Comparison of ENCODE assay signal across 20 cellular contexts in the genomic region with DNA sequence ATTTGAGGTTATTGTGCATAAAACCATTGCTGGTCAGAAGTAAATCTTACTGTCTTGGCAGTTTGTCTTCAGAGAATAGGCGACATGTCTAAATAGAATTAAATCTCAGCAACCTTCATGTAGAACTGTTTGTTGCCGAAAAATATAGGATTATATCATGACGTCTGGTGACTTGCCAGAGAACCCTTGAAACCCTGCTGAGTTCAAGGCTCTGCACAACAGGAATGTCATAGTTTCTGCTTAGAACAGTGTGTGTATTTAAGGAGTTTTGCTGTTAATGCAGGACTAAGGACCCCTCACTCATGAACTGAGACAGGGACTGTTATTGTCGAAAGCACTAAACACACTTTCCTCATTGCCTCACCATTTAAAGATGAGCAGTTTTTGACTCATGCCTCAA.
A peak's percentile ranks its signal among the peaks of the same experiment; 100 is the strongest.
DNase-seq lines count a peak whose midpoint lies in the region; ATAC-seq, FAIRE-seq and TF ChIP-seq lines count a peak whose summit lies in the region.
"Had no signal": no experiment of that assay in that cellular context is flagged by ENCODE, and none has a peak within 500 bp of the region (broad histone marks: within the 10 kb centered on the region; RNA-seq: fewer than 3 reads in every experiment).

No MANE protein-coding gene starts in this region.

- H3F3A ChIP-seq in neural progenitor cell (ENCODE audit: low read depth): no peaks in the 10 kb centered on the region

- DNase-seq in COLO829 (ENCODE audit: low spot score) (peak; percentile 36), RWPE2 (ENCODE audit: low spot score) (no peak), bronchial epithelial cell (ENCODE audit: low read depth) (peak; percentile 42), neural progenitor cell (ENCODE audit: low spot score) (no peak), NCI-H146 (lab: John Stamatoyannopoulos, UW) (no peak), D721Med (ENCODE audit: insufficient read length, low spot score) (no peak), activated gamma-delta T cell treated with Interleukin-2 at 50 U/mL for 16 hours (no peak)
- no peak for DNase-seq in activated CD4-positive, alpha-beta T cell treated with anti-CD3 and anti-CD28 coated beads, Interleukin-2, amount 50 U/mL, for 48 hours
- DNase-seq: COR-L47; DMS153; EL; H7; Kasumi-1; NCI-H187; NCI-H345; NCI-H69; NK-92 treated with Interleukin-12 subunit alpha and Interleukin-12 subunit beta, amount 100 ng/mL, for 24 hours; RPMI8226 had no signal

- TF ChIP-seq CTCF in RWPE2 (IDR thresholded peaks at IDR 0.05; ENCODE audit: poor library complexity, severe bottlenecking) (no peak), bronchial epithelial cell (IDR thresholded peaks at IDR 0.05; ENCODE audit: insufficient read depth, low read length, severe bottlenecking) (no peak), neural progenitor cell (IDR thresholded peaks at IDR 0.05) (no peak), D721Med (IDR thresholded peaks at IDR 0.05; ENCODE audit: insufficient read depth, missing control alignments) (no peak)

- no peaks in the 10 kb centered on the region for H3K27me3 ChIP-seq in RWPE2 (ENCODE audit: insufficient read depth, poor library complexity, severe bottlenecking)
- H3K27me3 ChIP-seq in bronchial epithelial cell (ENCODE audit: control insufficient read depth, insufficient read depth, low read length): no peaks in the 10 kb centered on the region
- no peaks in the 10 kb centered on the region for H3K27me3 ChIP-seq in neural progenitor cell

- no peak overlapping the region for H3K4me2 ChIP-seq in neural progenitor cell

- no peak overlapping the region for H3K4me3 Mint-ChIP-seq in neural progenitor cell

- H3K27ac ChIP-seq in RWPE2 (ENCODE audit: poor library complexity, severe bottlenecking) (peak overlapping the region; percentile 10), neural progenitor cell (no peak overlapping the region)
- H3K27ac ChIP-seq: C4-2B had no signal

- H3K4me1 Mint-ChIP-seq in neural progenitor cell: peaks cover 15% of the 10 kb centered on the region

- no peaks in the 10 kb centered on the region for H3K79me2 ChIP-seq in neural progenitor cell (ENCODE audit: low read depth)

- H4K20me1 ChIP-seq in neural progenitor cell (ENCODE audit: low read depth): no peaks in the 10 kb centered on the region

- peaks cover 14% of the 10 kb centered on the region for H3K4me1 ChIP-seq in RWPE2 (ENCODE audit: insufficient read depth, poor library complexity, severe bottlenecking)
- H3K4me1 ChIP-seq in neural progenitor cell: peaks cover 5% of the 10 kb centered on the region

- FAIRE-seq in bronchial epithelial cell (lab: Jason Lieb, UNC) (no peak), D721Med (lab: Jason Lieb, UNC) (no peak)
- FAIRE-seq: A204.1 had no signal

- H3K36me3 Mint-ChIP-seq in neural progenitor cell: peaks cover 1% of the 10 kb centered on the region

- H3K4me3 ChIP-seq in RWPE2 (ENCODE audit: severe bottlenecking) (no peak overlapping the region), bronchial epithelial cell (ENCODE audit: low read depth, low read length) (no peak overlapping the region), neural progenitor cell (no peak overlapping the region)

- peak; percentile 40; the same call in 2 of the 3 replicates for ATAC-seq in RWPE2 (ENCODE audit: low read depth)

- peak overlapping the region; percentile 46 for H3K27ac Mint-ChIP-seq in neural progenitor cell

- H2AFZ ChIP-seq in neural progenitor cell (replicated peaks): no peak overlapping the region

- no peak overlapping the region for H3K9ac ChIP-seq in neural progenitor cell

- no peaks in the 10 kb centered on the region for H3K27me3 Mint-ChIP-seq in neural progenitor cell (ENCODE audit: insufficient read depth, low read depth)

- H3K9me3 Mint-ChIP-seq in neural progenitor cell: peaks cover 2% of the 10 kb centered on the region

- no peaks in the 10 kb centered on the region for H3K36me3 ChIP-seq in RWPE2 (ENCODE audit: low read depth)
- no peaks in the 10 kb centered on the region for H3K36me3 ChIP-seq in bronchial epithelial cell (ENCODE audit: control insufficient read depth, insufficient read depth, low read length)
- no peaks in the 10 kb centered on the region for H3K36me3 ChIP-seq in neural progenitor cell

- H3K9me3 ChIP-seq in RWPE2 (ENCODE audit: severe bottlenecking) (no peaks in the 10 kb centered on the region), neural progenitor cell (ENCODE audit: low read depth) (peaks cover 4% of the 10 kb centered on the region)

Comparison
In these comparisons a context has a peak if more than half of its experiments do, and no peak if none do; other contexts are left out.
1. DNase-seq: peak in COLO829 (single experiment) and bronchial epithelial cell (single experiment); none in RWPE2 (single experiment), neural progenitor cell (single experiment), activated CD4-positive, alpha-beta T cell treated with anti-CD3 and anti-CD28 coated beads, Interleukin-2, amount 50 U/mL, for 48 hours (0 of 2), NCI-H146 (single experiment), D721Med (single experiment) and activated gamma-delta T cell treated with Interleukin-2 at 50 U/mL for 16 hours (single experiment).